29 cellular contexts compared by ENCODE assay signal in the genomic region with DNA sequence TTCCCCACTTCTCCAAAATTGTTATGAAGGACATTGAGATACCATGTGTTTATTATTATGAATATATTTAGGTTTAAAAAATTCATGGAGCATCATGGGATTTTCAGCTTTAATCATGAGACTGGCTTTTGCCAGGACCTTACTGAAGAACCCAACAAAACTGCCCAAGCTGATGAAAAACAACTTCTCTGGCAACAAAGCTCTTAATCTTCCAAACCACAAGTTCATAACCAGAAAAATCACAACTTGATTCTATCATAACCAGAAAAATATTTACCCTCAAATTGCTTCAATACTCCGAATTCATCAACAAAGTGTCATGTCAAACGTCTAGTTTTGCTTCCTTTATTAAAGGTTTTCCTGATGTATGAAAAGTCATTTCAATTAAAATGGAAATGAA.
"Had no signal": no experiment of that assay in that cellular context is flagged by ENCODE, and none has a peak within 500 bp of the region (broad histone marks: within the 10 kb centered on the region; RNA-seq: fewer than 3 reads in every experiment).

No MANE protein-coding gene starts in this region.

- H3K27ac ChIP-seq: body of pancreas, foreskin keratinocyte, heart right ventricle had no signal

- H3K4me1 Mint-ChIP-seq: activated CD4-positive, alpha-beta memory T cell treated with anti-CD3 and anti-CD28 coated beads, Interleukin-2, amount 10 ng/mL, durations not matched to agents 7 days and 5 days; activated CD4-positive, alpha-beta T cell treated with anti-CD3 and anti-CD28 coated beads, Interleukin-2, amount 10 ng/mL, durations not matched to agents 7 days and 5 days; T-helper 17 cell had no signal

- H3K27me3 Mint-ChIP-seq: activated CD4-positive, alpha-beta memory T cell treated with anti-CD3 and anti-CD28 coated beads, Interleukin-2, amount 10 ng/mL, durations not matched to agents 7 days and 5 days; activated CD4-positive, alpha-beta T cell treated with anti-CD3 and anti-CD28 coated beads, Interleukin-2, amount 10 ng/mL, durations not matched to agents 7 days and 5 days; activated naive CD8-positive, alpha-beta T cell; activated T-cell treated with anti-CD3 and anti-CD28 coated beads, Interleukin-2, amount 50 U/mL, for 24 hours; effector memory CD8-positive, alpha-beta T cell; T-helper 17 cell had no signal

- H3K9me3 Mint-ChIP-seq: activated CD4-positive, alpha-beta memory T cell treated with anti-CD3 and anti-CD28 coated beads, Interleukin-2, amount 10 ng/mL, durations not matched to agents 7 days and 5 days; activated CD4-positive, alpha-beta T cell treated with anti-CD3 and anti-CD28 coated beads, Interleukin-2, amount 10 ng/mL, durations not matched to agents 7 days and 5 days; activated T-cell treated with anti-CD3 and anti-CD28 coated beads, Interleukin-2, amount 50 U/mL, for 24 hours; activated T-cell treated with anti-CD3 and anti-CD28 coated beads, Interleukin-2, amount 50 U/mL, for 72 hours; T-helper 2 cell treated with Interferon-gamma antibody and Interleukin-4, amounts not matched to agents 5 μg/mL and 100 μg/mL, for 36 hours had no signal

- H3K27ac Mint-ChIP-seq: activated CD4-positive, alpha-beta memory T cell treated with anti-CD3 and anti-CD28 coated beads, Interleukin-2, amount 10 ng/mL, durations not matched to agents 7 days and 5 days; activated CD4-positive, alpha-beta T cell treated with anti-CD3 and anti-CD28 coated beads, Interleukin-2, amount 10 ng/mL, durations not matched to agents 7 days and 5 days; activated naive CD8-positive, alpha-beta T cell; activated T-cell treated with anti-CD3 and anti-CD28 coated beads, Interleukin-2, amount 50 U/mL, for 24 hours; activated T-cell treated with anti-CD3 and anti-CD28 coated beads, Interleukin-2, amount 50 U/mL, for 72 hours; effector memory CD8-positive, alpha-beta T cell; T-helper 17 cell; T-helper 2 cell treated with Interferon-gamma antibody and Interleukin-4, amounts not matched to agents 5 μg/mL and 100 μg/mL, for 36 hours had no signal

- H3K4me1 ChIP-seq: body of pancreas, gastroesophageal sphincter, heart right ventricle had no signal

- H3K36me3 ChIP-seq: esophagus squamous epithelium, gastroesophageal sphincter, heart right ventricle had no signal

- H3K4me3 ChIP-seq: body of pancreas, esophagus squamous epithelium, gastroesophageal sphincter, heart right ventricle had no signal

- H3K9me3 ChIP-seq: body of pancreas, esophagus squamous epithelium, gastroesophageal sphincter, heart right ventricle had no signal

- DNase-seq: activated CD4-positive, alpha-beta memory T cell treated with anti-CD3 and anti-CD28 coated beads, Interleukin-2, amount 10 ng/mL, durations not matched to agents 7 days and 5 days; activated CD4-positive, alpha-beta T cell treated with anti-CD3 and anti-CD28 coated beads for 1 hour; activated CD4-positive, alpha-beta T cell treated with anti-CD3 and anti-CD28 coated beads for 4 hours; activated CD4-positive, alpha-beta T cell treated with anti-CD3 and anti-CD28 coated beads, Interleukin-2, amount 10 ng/mL, durations not matched to agents 7 days and 5 days; activated CD4-positive, alpha-beta T cell treated with anti-CD3 and anti-CD28 coated beads, Interleukin-2, amount 50 U/mL, for 4 hours; activated CD8-positive, alpha-beta memory T cell treated with anti-CD3 and anti-CD28 coated beads, Interleukin-2, amount 50 U/mL, for 48 hours; activated gamma-delta T cell treated with Interleukin-2 at 50 U/mL for 16 hours; activated naive CD4-positive, alpha-beta T cell treated with anti-CD3 and anti-CD28 coated beads, Interleukin-2, amount 50 U/mL, for 16 hours; activated naive CD4-positive, alpha-beta T cell treated with Interleukin-2 at 50 U/mL for 16 hours; activated T-cell treated with anti-CD3 and anti-CD28 coated beads for 4 hours; activated T-cell treated with anti-CD3 and anti-CD28 coated beads, Interleukin-2, amount 50 U/mL, for 24 hours; activated T-cell treated with anti-CD3 and anti-CD28 coated beads, Interleukin-2, amount 50 U/mL, for 72 hours; amygdala; aorta; body of pancreas; caudate nucleus; cortex of kidney; dermis blood vessel endothelial cell; effector CD4-positive, alpha-beta T cell; effector memory CD8-positive, alpha-beta T cell; esophagus squamous epithelium; foreskin keratinocyte; heart right ventricle; T-helper 1 cell; T-helper 17 cell; T1000 had no signal

- H3K27me3 ChIP-seq: body of pancreas, esophagus squamous epithelium, foreskin keratinocyte, gastroesophageal sphincter, heart right ventricle had no signal

- ATAC-seq: body of pancreas; effector memory CD8-positive, alpha-beta T cell; gastroesophageal sphincter; heart right ventricle; T-helper 17 cell had no signal

- H3K36me3 Mint-ChIP-seq: activated naive CD8-positive, alpha-beta T cell had no signal

- H3K4me3 Mint-ChIP-seq: activated CD4-positive, alpha-beta memory T cell treated with anti-CD3 and anti-CD28 coated beads, Interleukin-2, amount 10 ng/mL, durations not matched to agents 7 days and 5 days; activated CD4-positive, alpha-beta T cell treated with anti-CD3 and anti-CD28 coated beads, Interleukin-2, amount 10 ng/mL, durations not matched to agents 7 days and 5 days; activated naive CD8-positive, alpha-beta T cell; activated T-cell treated with anti-CD3 and anti-CD28 coated beads, Interleukin-2, amount 50 U/mL, for 24 hours; activated T-cell treated with anti-CD3 and anti-CD28 coated beads, Interleukin-2, amount 50 U/mL, for 72 hours; effector memory CD8-positive, alpha-beta T cell; T-helper 17 cell; T-helper 2 cell treated with Interferon-gamma antibody and Interleukin-4, amounts not matched to agents 5 μg/mL and 100 μg/mL, for 36 hours had no signal
